ENCODE assay signal across 30 cellular contexts in genomic region chr10:33858326-33858725, GRCh38.
"Had no signal": no experiment of that assay in that cellular context is flagged by ENCODE, and none has a peak within 500 bp of the region (broad histone marks: within the 10 kb centered on the region; RNA-seq: fewer than 3 reads in every experiment).

No MANE protein-coding gene starts in this region.

- H3K4me2 ChIP-seq: neural progenitor cell had no signal

- H3K27ac Mint-ChIP-seq: immature natural killer cell; mesothelial cell of epicardium; naive B cell; natural killer cell; neural progenitor cell; stimulated activated naive B cell treated with anti-CD40 and anti-IgM and Interleukin-4, amounts not matched to agents 10 μg/mL and 1 μg/mL and 100 μg/mL, for 72 hours; stimulated activated naive CD8-positive, alpha-beta T cell treated with anti-CD3 and anti-CD28 coated beads, Interleukin-15, Interleukin-2, amounts not matched to agents 100 ng/mL and 50 ng/mL, for 24 hours; type B pancreatic cell had no signal

- H3K9ac ChIP-seq: neural progenitor cell, parathyroid adenoma had no signal

- H3K9me3 ChIP-seq: lower lobe of right lung, neutrophil, psoas muscle, right atrium auricular region, tibial nerve, uterus had no signal

- H3K27ac ChIP-seq: left lung, lower lobe of right lung, neural progenitor cell, neutrophil, parathyroid adenoma, psoas muscle, right atrium auricular region, skin epidermis, tibial nerve, uterus had no signal

- H3K4me3 Mint-ChIP-seq: immature natural killer cell; mesothelial cell of epicardium; naive B cell; natural killer cell; nephron progenitor cell; neural progenitor cell; stimulated activated naive B cell treated with anti-CD40 and anti-IgM and Interleukin-4, amounts not matched to agents 10 μg/mL and 1 μg/mL and 100 μg/mL, for 72 hours; stimulated activated naive CD8-positive, alpha-beta T cell treated with anti-CD3 and anti-CD28 coated beads, Interleukin-15, Interleukin-2, amounts not matched to agents 100 ng/mL and 50 ng/mL, for 24 hours; type B pancreatic cell had no signal

- H3K27me3 ChIP-seq: left lung, neural progenitor cell, right atrium auricular region, tibial nerve, uterus had no signal

- H2AFZ ChIP-seq: neural progenitor cell, parathyroid adenoma had no signal

- H3K4me1 Mint-ChIP-seq: immature natural killer cell; naive B cell; natural killer cell; stimulated activated naive B cell treated with anti-CD40 and anti-IgM and Interleukin-4, amounts not matched to agents 10 μg/mL and 1 μg/mL and 100 μg/mL, for 72 hours had no signal

- H3K9me3 Mint-ChIP-seq: natural killer cell; stimulated activated naive CD8-positive, alpha-beta T cell treated with anti-CD3 and anti-CD28 coated beads, Interleukin-15, Interleukin-2, amounts not matched to agents 100 ng/mL and 50 ng/mL, for 24 hours; type B pancreatic cell had no signal

- H3K36me3 ChIP-seq: left lung, lower lobe of right lung, neural progenitor cell, neutrophil, right atrium auricular region, tibial nerve, uterus had no signal

- DNase-seq: hypothalamus; immature natural killer cell; kidney; left colon; left lung; lower lobe of right lung; mammary epithelial cell; mesenchymal stem cell; naive B cell; natural killer cell; nephron progenitor cell; occipital lobe; psoas muscle; stimulated activated CD4-positive, alpha-beta T cell treated with anti-CD3 and anti-CD28 coated beads, Interleukin-12 subunit alpha, Interleukin-12 subunit beta, amount 100 ng/mL, for 4 hours; stimulated activated CD4-positive, alpha-beta T cell treated with anti-CD3 and anti-CD28 coated beads, Interleukin-15, amount 100 ng/mL, for 24 hours; stimulated activated CD4-positive, alpha-beta T cell treated with anti-CD3 and anti-CD28 coated beads, Interleukin-2, amount 100 ng/mL, for 24 hours; stimulated activated CD4-positive, alpha-beta T cell treated with anti-CD3 and anti-CD28 coated beads, Interleukin-4, amount 100 ng/mL, for 1 hour; stimulated activated naive B cell treated with anti-CD40 and anti-IgM and Interleukin-4, amounts not matched to agents 10 μg/mL and 1 μg/mL and 100 μg/mL, for 72 hours; uterus had no signal

- H3K36me3 Mint-ChIP-seq: immature natural killer cell; mesothelial cell of epicardium; naive B cell; natural killer cell; neural progenitor cell; stimulated activated naive B cell treated with anti-CD40 and anti-IgM and Interleukin-4, amounts not matched to agents 10 μg/mL and 1 μg/mL and 100 μg/mL, for 72 hours; type B pancreatic cell had no signal

- ATAC-seq: left colon; left lung; lower lobe of right lung; natural killer cell; psoas muscle; sciatic nerve; stimulated activated naive B cell treated with anti-CD40 and anti-IgM and Interleukin-4, amounts not matched to agents 10 μg/mL and 1 μg/mL and 100 μg/mL, for 72 hours had no signal

- FAIRE-seq: islet of Langerhans, kidney had no signal

- H3K4me1 ChIP-seq: left lung, lower lobe of right lung, neural progenitor cell, parathyroid adenoma, psoas muscle, right atrium auricular region, uterus had no signal

- H3K4me3 ChIP-seq: left lung, lower lobe of right lung, neural progenitor cell, psoas muscle, right atrium auricular region, skin epidermis, tibial nerve, uterus had no signal

- H3K79me2 ChIP-seq: parathyroid adenoma had no signal
